Comparison of ENCODE assay signal across 1 cellular context in genomic region chr17:57365420-57365819, GRCh38.
TF ChIP-seq lines count a peak whose summit lies in the region.

No MANE protein-coding gene starts in this region.

TF ChIP-seq in A549, 52 proteins besides CTCF, POLR2A, EP300 and RAD21 (continued from another document):
- TF ChIP-seq PBX3 (IDR thresholded peaks at IDR 0.05) (no peak), REST (IDR thresholded peaks at IDR 0.05) (no peak)
TF ChIP-seq in A549: peak in this region for 0.
